ENCODE assay signal across 3 cellular contexts in the genomic region with DNA sequence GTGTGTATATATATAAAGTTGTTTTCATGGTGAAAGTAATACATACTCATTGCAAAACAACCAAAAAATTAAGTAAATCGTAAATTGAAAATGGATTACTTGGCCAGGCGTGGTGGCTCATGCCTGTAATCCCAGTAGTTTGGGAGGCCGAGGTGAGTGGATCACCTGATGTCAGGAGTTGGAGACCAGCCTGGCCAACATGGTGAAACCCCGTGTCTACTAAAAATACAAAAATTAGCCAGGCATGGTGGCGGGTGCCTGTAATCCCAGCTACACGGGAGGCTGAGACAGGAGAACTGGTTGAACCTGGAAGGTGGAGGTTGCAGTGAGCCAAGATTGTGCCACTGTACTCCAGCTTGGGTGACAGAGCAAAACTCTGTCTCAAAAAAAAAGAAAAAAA. TPM values are rescaled to one million over a fixed set of nuclear protein-coding genes. Genes with fewer than 3 reads are reported as not detected.
"Had no signal": no experiment of that assay in that cellular context is flagged by ENCODE, and none has a peak within 500 bp of the region (broad histone marks: within the 10 kb centered on the region; RNA-seq: fewer than 3 reads in every experiment).

No MANE protein-coding gene starts in this region.

RNA-seq across cellular contexts. Expression of a gene that starts 7.2 kb away (rescaled TPM):
- total RNA-seq: OCI-LY7 had no signal

RNA-seq across cellular contexts. Expression of a gene that starts 34.2 kb away (rescaled TPM):
- total RNA-seq: OCI-LY7, Peyer's patch, Right ventricle myocardium superior had no signal

RNA-seq across cellular contexts. Expression of a gene that starts 48.4 kb away (rescaled TPM):
- total RNA-seq: OCI-LY7, Right ventricle myocardium superior had no signal

RNA-seq across cellular contexts. Expression of a gene that starts 51.1 kb away (rescaled TPM):
- total RNA-seq: OCI-LY7, Peyer's patch, Right ventricle myocardium superior had no signal
